12 cellular contexts compared by ENCODE assay signal in genomic region chr10:76281704-76282103, GRCh38.
"Had no signal": no experiment of that assay in that cellular context is flagged by ENCODE, and none has a peak within 500 bp of the region (broad histone marks: within the 10 kb centered on the region; RNA-seq: fewer than 3 reads in every experiment).

No MANE protein-coding gene starts in this region.

- DNase-seq: activated CD4-positive, alpha-beta memory T cell treated with anti-CD3 and anti-CD28 coated beads for 36 hours; activated CD4-positive, alpha-beta T cell treated with anti-CD3 and anti-CD28 coated beads for 36 hours; activated gamma-delta T cell treated with Interleukin-2 at 50 U/mL for 16 hours; activated naive CD8-positive, alpha-beta T cell treated with anti-CD3 and anti-CD28 coated beads for 36 hours; activated T-cell treated with anti-CD3 and anti-CD28 coated beads for 4 hours; amniotic stem cell; effector CD8-positive, alpha-beta T cell; lower lobe of right lung; stimulated activated naive CD8-positive, alpha-beta T cell treated with anti-CD3 and anti-CD28 coated beads, Interleukin-15, Interleukin-2, amounts not matched to agents 100 U/mL and 50 U/mL, for 24 hours; transverse colon had no signal

- H3K9me3 ChIP-seq: esophagus muscularis mucosa, lower lobe of right lung, transverse colon had no signal

- ATAC-seq: activated CD4-positive, alpha-beta T cell treated with anti-CD3 and anti-CD28 coated beads for 36 hours; lower lobe of right lung; stimulated activated naive CD8-positive, alpha-beta T cell treated with anti-CD3 and anti-CD28 coated beads, Interleukin-15, Interleukin-2, amounts not matched to agents 100 U/mL and 50 U/mL, for 24 hours; WTC11 had no signal

- H3K4me3 ChIP-seq: esophagus muscularis mucosa, lower lobe of right lung, transverse colon had no signal

- H3K27ac ChIP-seq: lower lobe of right lung had no signal

- H3K36me3 ChIP-seq: esophagus muscularis mucosa, lower lobe of right lung, transverse colon had no signal

- H3K27me3 ChIP-seq: esophagus muscularis mucosa, transverse colon had no signal
